9 cellular contexts compared by ENCODE assay signal in genomic region chr11:18727499-18728236, GRCh38. TPM values are rescaled to one million over a fixed set of nuclear protein-coding genes. Genes with fewer than 3 reads are reported as not detected.
A peak's percentile ranks its signal among the peaks of the same experiment; 100 is the strongest.
DNase-seq lines count a peak whose midpoint lies in the region; ATAC-seq and TF ChIP-seq lines count a peak whose summit lies in the region.
"Had no signal": no experiment of that assay in that cellular context is flagged by ENCODE, and none has a peak within 500 bp of the region (broad histone marks: within the 10 kb centered on the region; RNA-seq: fewer than 3 reads in every experiment).

No MANE protein-coding gene starts in this region.

- in situ Hi-C loops in IMR-90 (cut with MboI; ENCODE audit: low sequenced_read_pairs): loop anchor here (25.0 kb wide), 1 partner anchor 190 kb away; the partner anchor contains the start of gene TSG101

- DNase-seq in Right ventricle myocardium inferior (ENCODE audit: missing footprints) (no peak), cardiac septum (ENCODE audit: low spot score) (no peak), IMR-90 (peak; percentile 16), midbrain (lab: John Stamatoyannopoulos, UW) (peak; percentile 11), upper lobe of right lung (no peak), NK-92 (lab: John Stamatoyannopoulos, UW; ENCODE audit: unreplicated experiment) (no peak)
- DNase-seq in effector CD8-positive, alpha-beta T cell (lab: John Stamatoyannopoulos, UW): peak; percentile 26

- no peak overlapping the region for H3K18ac ChIP-seq in IMR-90 (ENCODE audit: low read depth, low read length)

- no peak overlapping the region for H4K91ac ChIP-seq in IMR-90 (ENCODE audit: insufficient read depth, low read depth, low read length)

- H2BK15ac ChIP-seq in IMR-90 (ENCODE audit: low read depth, low read length): no peak overlapping the region

- no peaks in the 10 kb centered on the region for H3K36me3 ChIP-seq in IMR-90 (ENCODE audit: control insufficient read depth, insufficient read depth, low read length)
- H3K36me3 ChIP-seq in upper lobe of right lung: no peaks in the 10 kb centered on the region

- no TSS peak for BruUV-seq in IMR-90 (replicated peaks; lab: Mats Ljungman, UMichigan)

- H2BK120ac ChIP-seq in IMR-90 (ENCODE audit: low read depth, low read length): no peak overlapping the region

- no peak overlapping the region for H2AK5ac ChIP-seq in IMR-90 (ENCODE audit: low read depth, low read length)

- no peaks in the 10 kb centered on the region for H3K79me1 ChIP-seq in IMR-90 (ENCODE audit: low read depth in 1 of 2, low read length in 2 of 2)

- H2AFZ ChIP-seq in IMR-90 (replicated peaks; ENCODE audit: low read length, poor library complexity): peak overlapping the region; percentile 40

- H4K5ac ChIP-seq in IMR-90 (ENCODE audit: low read depth, low read length): no peak overlapping the region

- TF ChIP-seq CTCF in IMR-90 (conservative IDR thresholded peaks at IDR 0.05; ENCODE audit: low read depth, low read length): peak; percentile 64
- peak; percentile 78 for TF ChIP-seq CTCF in upper lobe of right lung (IDR thresholded peaks at IDR 0.05)

- no peak overlapping the region for H3K27ac ChIP-seq in IMR-90 (ENCODE audit: insufficient read depth, low read length)
- H3K27ac ChIP-seq in upper lobe of right lung: no peak overlapping the region
- H3K27ac ChIP-seq: epithelial cell of prostate had no signal

- H3K27me3 ChIP-seq in IMR-90 (ENCODE audit: control insufficient read depth, insufficient read depth, low read length) (peaks cover 4% of the 10 kb centered on the region; the same call in 1 of the 2 replicates), upper lobe of right lung (no peaks in the 10 kb centered on the region)

- POLR2A ChIA-PET in IMR-90 (lab: Charles Lee; ENCODE audit: unreplicated experiment): no interaction called here

- H3K9me3 ChIP-seq in IMR-90 (ENCODE audit: control insufficient read depth, insufficient read depth, low read length) (no peaks in the 10 kb centered on the region), upper lobe of right lung (no peaks in the 10 kb centered on the region)

- H3K23ac ChIP-seq in IMR-90 (ENCODE audit: low read depth, low read length): no peak overlapping the region

- H4K20me1 ChIP-seq in IMR-90 (ENCODE audit: insufficient read depth, low read length): no peaks in the 10 kb centered on the region

- H3K9me1 ChIP-seq in IMR-90 (ENCODE audit: insufficient read depth, low read length): no peaks in the 10 kb centered on the region

- dilution Hi-C loops in IMR-90 (cut with HindIII; ENCODE audit: low sequenced_read_pairs, unreplicated experiment): no loop called here

- H3K4me3 ChIP-seq in IMR-90 (ENCODE audit: insufficient read depth, low read depth, low read length) (no peak overlapping the region), upper lobe of right lung (no peak overlapping the region)

- intact Hi-C loops in Right ventricle myocardium inferior (cut with DNase I): no loop called here
- intact Hi-C loops in cardiac septum (cut with DNase I): no loop called here
- intact Hi-C loops in IMR-90 (cut with micrococcal nuclease): no loop called here
- intact Hi-C loops in upper lobe of right lung (cut with DNase I): no loop called here

- no peak overlapping the region for H4K8ac ChIP-seq in IMR-90 (ENCODE audit: low read depth in 2 of 2, low read length in 2 of 2)

- no peak overlapping the region for H3K56ac ChIP-seq in IMR-90 (ENCODE audit: extremely low read depth, insufficient read depth, low read length)

- no peak overlapping the region for H2BK20ac ChIP-seq in IMR-90 (ENCODE audit: low read depth, low read length)

- no peak overlapping the region for H2AK9ac ChIP-seq in IMR-90 (replicated peaks; ENCODE audit: low read depth, low read length, poor library complexity)

- no peak for TF ChIP-seq POLR2A in IMR-90 (IDR thresholded peaks at IDR 0.05; ENCODE audit: low read depth, low read length)

- H3K9ac ChIP-seq in IMR-90 (ENCODE audit: low read depth, low read length): no peak overlapping the region

- WGBS in IMR-90 (ENCODE audit: extremely low coverage in 2 of 2, insufficient read length in 1 of 2), 2 experiments: no CpG with 5 or more reads among the region's 10 CpGs

- CTCF ChIA-PET in IMR-90 (lab: Yijun Ruan, JAX): interaction anchor here (1.0 to 1.2 kb wide), 2 partner anchors 12 to 13 kb away, joined by 3 to 5 read pairs; no protein-coding TSS in a partner anchor

- no peak overlapping the region for H3K4ac ChIP-seq in IMR-90 (ENCODE audit: low read depth, low read length)

- H3K4me1 ChIP-seq in IMR-90 (ENCODE audit: control insufficient read depth, insufficient read depth, low read length) (no peaks in the 10 kb centered on the region), upper lobe of right lung (no peaks in the 10 kb centered on the region)

- H3K4me2 ChIP-seq in IMR-90 (ENCODE audit: low read depth, low read length): no peak overlapping the region

- H3K14ac ChIP-seq in IMR-90 (replicated peaks; ENCODE audit: low read depth, low read length): no peak overlapping the region

- peak; percentile 42 for TF ChIP-seq RAD21 in IMR-90 (IDR thresholded peaks at IDR 0.05; ENCODE audit: low read length)

- ATAC-seq in Right ventricle myocardium inferior (peak; percentile 29), IMR-90 (ENCODE audit: low read depth) (peak; percentile 74), upper lobe of right lung (peak; percentile 56)
- peak; percentile 56 to 64 for ATAC-seq in activated CD4-positive, CD25-positive, alpha-beta regulatory T cell treated with anti-CD3 and anti-CD28 coated beads, Interleukin-2, amount 50 U/mL, for 24 hours

- H2BK5ac ChIP-seq in IMR-90 (ENCODE audit: low read depth, low read length, poor library complexity, severe bottlenecking): no peak overlapping the region

TF ChIP-seq in IMR-90, 13 proteins besides CTCF, POLR2A, EP300 and RAD21:
- TF ChIP-seq SMC3 (IDR thresholded peaks at IDR 0.05; ENCODE audit: low read depth, low read length) (peak; percentile 20; the same call in 1 of the 2 replicates), MAZ (IDR thresholded peaks at IDR 0.05; ENCODE audit: borderline replicate concordance, low read depth, low read length) (no peak)

RNA-seq across cellular contexts. Expression of gene IGSF22, which starts 1.7 kb away (rescaled TPM):
- total RNA-seq in Right ventricle myocardium inferior (1.4 TPM), cardiac septum (1.1 TPM), IMR-90 (2012; rRNA removed) (not detected in 2 replicates), upper lobe of right lung (1.2 TPM)
- polyA plus RNA-seq in IMR-90 (2012; rRNA removed): not detected in 2 replicates
- not detected in 2 replicates for polyA plus RNA-seq in IMR-90 (2012; cell fraction: cytosol; rRNA removed)
- not detected in 2 replicates for polyA plus RNA-seq in IMR-90 (2012; cell fraction: nucleus; rRNA removed; ENCODE audit: low replicate concordance)

RNA-seq across cellular contexts. Expression of gene TMEM86A, which starts 29.1 kb away (rescaled TPM):
- total RNA-seq in Right ventricle myocardium inferior: 4.6 TPM
- total RNA-seq in cardiac septum: 2.6 TPM
- total RNA-seq in IMR-90 (2012; rRNA removed): 0.28 and 0.36 TPM in 2 replicates
- polyA plus RNA-seq in IMR-90 (2012; rRNA removed): 0.30 and 0.31 TPM in 2 replicates
- polyA plus RNA-seq in IMR-90 (2012; cell fraction: cytosol; rRNA removed): 0.41 and 0.45 TPM in 2 replicates
- polyA plus RNA-seq in IMR-90 (2012; cell fraction: nucleus; rRNA removed; ENCODE audit: low replicate concordance): 0.29 and 0.30 TPM in 2 replicates
- total RNA-seq in upper lobe of right lung: 6.3 TPM

Comparison
In these comparisons a context has a peak if more than half of its experiments do, and no peak if none do; other contexts are left out.
1. DNase-seq: peak in IMR-90 (single experiment), effector CD8-positive, alpha-beta T cell (single experiment) and midbrain (single experiment); none in Right ventricle myocardium inferior (single experiment), cardiac septum (single experiment), upper lobe of right lung (single experiment) and NK-92 (single experiment).
2. Peak in every context shown above with its lines, with median percentiles within 50 percentile points of each other: ATAC-seq.